ENCODE assay signal across 11 cellular contexts in the genomic region with DNA sequence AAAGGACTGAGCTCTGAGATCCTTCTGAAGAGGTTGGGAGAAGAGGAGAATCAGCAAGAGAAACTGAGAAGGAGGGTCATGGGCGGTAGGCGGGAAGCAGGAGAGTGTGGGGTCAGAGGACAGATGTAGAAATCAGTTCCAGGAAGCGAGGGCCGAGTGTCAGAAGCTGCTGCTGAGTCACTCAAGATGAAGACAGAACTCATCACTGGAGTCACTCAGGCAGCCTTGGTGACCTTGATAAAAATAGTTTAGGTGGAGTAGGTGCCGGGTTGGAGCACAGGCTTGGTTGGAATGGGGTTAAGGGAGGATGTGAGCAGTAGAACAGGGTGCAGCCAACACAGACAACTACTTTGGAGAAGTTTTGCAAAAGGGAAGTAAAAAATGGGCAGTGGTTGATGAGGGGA. TPM values are rescaled to one million over a fixed set of nuclear protein-coding genes. Genes with fewer than 3 reads are reported as not detected.
DNase-seq lines count a peak whose midpoint lies in the region; TF ChIP-seq lines count a peak whose summit lies in the region.
"Had no signal": no experiment of that assay in that cellular context is flagged by ENCODE, and none has a peak within 500 bp of the region (broad histone marks: within the 10 kb centered on the region; RNA-seq: fewer than 3 reads in every experiment).

No MANE protein-coding gene starts in this region.

- H3K4me1 Mint-ChIP-seq in Caco-2 (ENCODE audit: low read depth, unreplicated experiment) (peaks cover 14% of the 10 kb centered on the region), endothelial cell (ENCODE audit: unreplicated experiment) (peaks cover 5% of the 10 kb centered on the region)

- no peak overlapping the region for H3K4me3 Mint-ChIP-seq in Caco-2 (ENCODE audit: unreplicated experiment)
- H3K4me3 Mint-ChIP-seq in endothelial cell (ENCODE audit: unreplicated experiment), result peak overlapping the region; percentile 43

- H3K36me3 ChIP-seq in Caco-2 (ENCODE audit: control insufficient read depth, insufficient read depth, low read length), result no peaks in the 10 kb centered on the region
- no peaks in the 10 kb centered on the region for H3K36me3 ChIP-seq in osteoblast (ENCODE audit: insufficient read depth, low read length)

- H3K4me1 ChIP-seq in Caco-2 (0 out of 2 replicates have a peak, but pooled peaks cover 5% of the 10 kb centered on the region), osteoblast (ENCODE audit: insufficient read depth, low read length) (no peaks in the 10 kb centered on the region)

- H3K27ac Mint-ChIP-seq in Caco-2 (ENCODE audit: unreplicated experiment), result no peak overlapping the region
- no peak overlapping the region for H3K27ac Mint-ChIP-seq in endothelial cell (ENCODE audit: unreplicated experiment)

- no peak overlapping the region for H3K27ac ChIP-seq in osteoblast (ENCODE audit: low read depth, low read length)

- no peaks in the 10 kb centered on the region for H3K79me2 ChIP-seq in osteoblast (ENCODE audit: insufficient read depth, low read length)

- H3K9me3 Mint-ChIP-seq in Caco-2 (ENCODE audit: unreplicated experiment) (no peaks in the 10 kb centered on the region), endothelial cell (ENCODE audit: unreplicated experiment) (no peaks in the 10 kb centered on the region)

- intact Hi-C loops in Caco-2 (cut with micrococcal nuclease; ENCODE audit: unreplicated experiment), result no loop called here

- POLR2A ChIA-PET in Caco-2 (lab: Charles Lee), result interaction anchor here (0.6 kb wide), 1 partner anchor 459 kb away, joined by 3 read pairs; a partner anchor contains a TSS

- DNase-seq in Caco-2, result peak; percentile 19 to 48
- DNase-seq in RPMI8226, result peak; percentile 28
- no peak for DNase-seq in endothelial cell (ENCODE audit: low spot score)
- DNase-seq in osteoblast (ENCODE audit: insufficient read length, low spot score, missing footprints), result peak; percentile 58
- DNase-seq in NCI-H187 (lab: John Stamatoyannopoulos, UW), result no peak
- no peak for DNase-seq in SW 1271 (lab: John Stamatoyannopoulos, UW)
- no peak for DNase-seq in NCI-H2029 (lab: John Stamatoyannopoulos, UW)
- no peak for DNase-seq in NCI-H1048 (lab: John Stamatoyannopoulos, UW)
- DNase-seq: HCEC 1CT, NCI-H1436 treated with DMSO at 0.1 percent for 48 hours had no signal

- H3K27me3 ChIP-seq in Caco-2 (replicated peaks; ENCODE audit: control insufficient read depth, insufficient read depth, low read length) (no peaks in the 10 kb centered on the region), osteoblast (ENCODE audit: insufficient read depth, low read length) (no peaks in the 10 kb centered on the region)

- CTCF ChIA-PET in Caco-2 (lab: Charles Lee), result no interaction called here

- H3K27me3 Mint-ChIP-seq in Caco-2 (ENCODE audit: insufficient read depth, unreplicated experiment), result no peaks in the 10 kb centered on the region
- peaks cover 7% of the 10 kb centered on the region for H3K27me3 Mint-ChIP-seq in endothelial cell (ENCODE audit: unreplicated experiment)

- H4K20me1 ChIP-seq in osteoblast (ENCODE audit: insufficient read depth, low read length), result no peaks in the 10 kb centered on the region

- H2AFZ ChIP-seq in osteoblast (ENCODE audit: low read length), result no peak overlapping the region

- H3K4me2 ChIP-seq in osteoblast (ENCODE audit: insufficient read depth, low read length), result no peak overlapping the region

- H3K9me3 ChIP-seq in Caco-2, result no peaks in the 10 kb centered on the region
- no peaks in the 10 kb centered on the region for H3K9me3 ChIP-seq in osteoblast (ENCODE audit: low read depth, low read length)

- BruUV-seq in Caco-2 (replicated peaks; lab: Mats Ljungman, UMichigan), result no TSS peak

- no peak for TF ChIP-seq CTCF in Caco-2 (IDR thresholded peaks at IDR 0.05; ENCODE audit: insufficient read depth in 1 of 2, low read depth in 1 of 2, low read length in 1 of 2, severe bottlenecking in 1 of 2, unreplicated experiment in 1 of 2)
- TF ChIP-seq CTCF in endothelial cell (IDR thresholded peaks at IDR 0.05; ENCODE audit: unreplicated experiment), result no peak
- no peak for TF ChIP-seq CTCF in osteoblast (IDR thresholded peaks at IDR 0.05; ENCODE audit: extremely low read depth, low read depth, low read length)

- H3K36me3 Mint-ChIP-seq in Caco-2 (ENCODE audit: insufficient read depth, unreplicated experiment), result no peaks in the 10 kb centered on the region
- no peaks in the 10 kb centered on the region for H3K36me3 Mint-ChIP-seq in endothelial cell (ENCODE audit: low read depth, unreplicated experiment)

- no peak overlapping the region for H3K4me3 ChIP-seq in Caco-2 (ENCODE audit: low read depth, low read length)
- H3K4me3 ChIP-seq in osteoblast (ENCODE audit: insufficient read depth, low read length), result no peak overlapping the region

RNA-seq across cellular contexts. Expression of a gene that starts 6.1 kb away (rescaled TPM):
- total RNA-seq in Caco-2 (2022) (0.19 TPM in 1 of 2 replicates, not detected in the other), endothelial cell (ENCODE audit: unreplicated experiment) (0.74 TPM), osteoblast (0.36 TPM in 1 of 2 replicates, not detected in the other)

RNA-seq across cellular contexts. Expression of a gene that starts 36.7 kb away (rescaled TPM):
- total RNA-seq in Caco-2 (2022), result not detected in 2 replicates
- not detected for total RNA-seq in endothelial cell (ENCODE audit: unreplicated experiment)
- not detected in 2 replicates for total RNA-seq in osteoblast
- total RNA-seq: renal cortical epithelial cell had no signal

RNA-seq across cellular contexts. Expression of a gene that starts 39.7 kb away (rescaled TPM):
- 0.07 TPM in 2 replicates for total RNA-seq in Caco-2 (2022)
- total RNA-seq in endothelial cell (ENCODE audit: unreplicated experiment), result 0.18 TPM
- not detected in 2 replicates for total RNA-seq in osteoblast
- total RNA-seq: renal cortical epithelial cell had no signal

RNA-seq across cellular contexts. Expression of a gene that starts 51.1 kb away (rescaled TPM):
- total RNA-seq in Caco-2 (2022) (0.49 and 0.84 TPM in 2 replicates), endothelial cell (ENCODE audit: unreplicated experiment) (35.6 TPM), osteoblast (53.9 and 61.5 TPM in 2 replicates)

Comparison
In these comparisons a context has a peak if more than half of its experiments do, and no peak if none do; other contexts are left out.
1. DNase-seq: peak in Caco-2 (2 of 2), RPMI8226 (single experiment) and osteoblast (single experiment); none in endothelial cell (single experiment), NCI-H187 (0 of 2), SW 1271 (0 of 2), NCI-H2029 (single experiment) and NCI-H1048 (single experiment).